ENCODE assay signal across 9 cellular contexts in genomic region chr7:1290262-1291039, GRCh38. TPM values are rescaled to one million over a fixed set of nuclear protein-coding genes. Genes with fewer than 3 reads are reported as not detected.
DNase-seq lines count a peak whose midpoint lies in the region; ATAC-seq and TF ChIP-seq lines count a peak whose summit lies in the region.
"Had no signal": no experiment of that assay in that cellular context is flagged by ENCODE, and none has a peak within 500 bp of the region (broad histone marks: within the 10 kb centered on the region; RNA-seq: fewer than 3 reads in every experiment).

No MANE protein-coding gene starts in this region.

- TF ChIP-seq CTCF in AG09319 (IDR thresholded peaks at IDR 0.05; ENCODE audit: low read depth, low read length) (peak; percentile 27), neural crest cell (conservative IDR thresholded peaks at IDR 0.05) (no peak)

- no peaks in the 10 kb centered on the region for H3K9me3 Mint-ChIP-seq in activated T-cell treated with anti-CD3 and anti-CD28 coated beads, Interleukin-2, amount 50 U/mL, for 24 hours
- H3K9me3 Mint-ChIP-seq in neural crest cell = no peaks in the 10 kb centered on the region

- H3K36me3 ChIP-seq in HUES48 (ENCODE audit: control insufficient read depth, insufficient read depth, low read length) = no peaks in the 10 kb centered on the region

- H3K27ac Mint-ChIP-seq in activated T-cell treated with anti-CD3 and anti-CD28 coated beads, Interleukin-2, amount 50 U/mL, for 24 hours = no peak overlapping the region
- no peak overlapping the region for H3K27ac Mint-ChIP-seq in neural crest cell (ENCODE audit: unreplicated experiment)

- no peaks in the 10 kb centered on the region for H3K4me1 ChIP-seq in HUES48 (ENCODE audit: control insufficient read depth, insufficient read depth, low read length)

- no peak for ATAC-seq in HG03571 (IDR thresholded peaks at IDR 0.05; ENCODE audit: unreplicated experiment)
- ATAC-seq in HG02970 (IDR thresholded peaks at IDR 0.05; ENCODE audit: low FRiP score, unreplicated experiment) = no peak

- peaks cover 20% of the 10 kb centered on the region for H3K27me3 ChIP-seq in HUES48 (ENCODE audit: control insufficient read depth, insufficient read depth, low read length)

- H3K4me1 Mint-ChIP-seq in activated T-cell treated with anti-CD3 and anti-CD28 coated beads, Interleukin-2, amount 50 U/mL, for 24 hours (ENCODE audit: low read depth) = peaks cover 12% of the 10 kb centered on the region
- H3K4me1 Mint-ChIP-seq in neural crest cell = peaks cover 9% of the 10 kb centered on the region

- no peak for DNase-seq in AG09319 (ENCODE audit: extremely low read depth, low read depth)
- DNase-seq in activated T-cell treated with anti-CD3 and anti-CD28 coated beads, Interleukin-2, amount 50 U/mL, for 24 hours = peak; percentile 42
- DNase-seq in fibroblast of the conjunctiva (ENCODE audit: low read depth) = peak; percentile 4
- DNase-seq in neural crest cell (ENCODE audit: low read depth, low spot score) = no peak
- no peak for DNase-seq in NCI-H226

- H3K4me3 Mint-ChIP-seq in activated T-cell treated with anti-CD3 and anti-CD28 coated beads, Interleukin-2, amount 50 U/mL, for 24 hours = peak overlapping the region; percentile 65
- H3K4me3 Mint-ChIP-seq in neural crest cell = peak overlapping the region; percentile 67

- H3K27ac ChIP-seq in HUES48 (ENCODE audit: low read depth, low read length) = no peak overlapping the region

- no peaks in the 10 kb centered on the region for H3K9me3 ChIP-seq in HUES48 (ENCODE audit: control insufficient read depth, insufficient read depth, low read length)

- H3K36me3 Mint-ChIP-seq in activated T-cell treated with anti-CD3 and anti-CD28 coated beads, Interleukin-2, amount 50 U/mL, for 24 hours (ENCODE audit: low read depth) = no peaks in the 10 kb centered on the region
- H3K36me3 Mint-ChIP-seq in neural crest cell (ENCODE audit: low read depth) = no peaks in the 10 kb centered on the region

- H3K9ac ChIP-seq in HUES48 (ENCODE audit: low read depth, low read length) = no peak overlapping the region

- H3K27me3 Mint-ChIP-seq in activated T-cell treated with anti-CD3 and anti-CD28 coated beads, Interleukin-2, amount 50 U/mL, for 24 hours = peaks cover 36% of the 10 kb centered on the region
- H3K27me3 Mint-ChIP-seq in neural crest cell (ENCODE audit: low read depth) = peaks cover 34% of the 10 kb centered on the region

- peak overlapping the region; percentile 54 for H3K4me3 ChIP-seq in HUES48 (ENCODE audit: low read depth, low read length)

RNA-seq across cellular contexts. Expression of gene UNCX, which starts 57.8 kb away (rescaled TPM):
- 2.4 and 2.7 TPM in 2 replicates for total RNA-seq in neural crest cell
- total RNA-seq: glomerular endothelial cell had no signal

Comparison
In these comparisons a context has a peak if more than half of its experiments do, and no peak if none do; other contexts are left out.
1. DNase-seq: peak in activated T-cell treated with anti-CD3 and anti-CD28 coated beads, Interleukin-2, amount 50 U/mL, for 24 hours (single experiment) and fibroblast of the conjunctiva (single experiment); none in AG09319 (single experiment), neural crest cell (single experiment) and NCI-H226 (single experiment).